Comparison of ENCODE assay signal across 26 cellular contexts in genomic region chr10:65900271-65900670, GRCh38.
A peak's percentile ranks its signal among the peaks of the same experiment; 100 is the strongest.
DNase-seq lines count a peak whose midpoint lies in the region; ATAC-seq, FAIRE-seq and TF ChIP-seq lines count a peak whose summit lies in the region.
"Had no signal": no experiment of that assay in that cellular context is flagged by ENCODE, and none has a peak within 500 bp of the region (broad histone marks: within the 10 kb centered on the region; RNA-seq: fewer than 3 reads in every experiment).

No MANE protein-coding gene starts in this region.

- TF ChIP-seq CTCF in body of pancreas (IDR thresholded peaks at IDR 0.05), result no peak

- H3K4me3 ChIP-seq in Karpas-422 (ENCODE audit: low read length), result peak overlapping the region; percentile 28; the same call in 1 of the 2 replicates
- no peak overlapping the region for H3K4me3 ChIP-seq in body of pancreas
- H3K4me3 ChIP-seq: A549; BLaER1 treated with 17β-estradiol and CSF1 and Interleukin-3, amounts not matched to agents 10 nM and 100 nM; GM23248 had no signal

- no peaks in the 10 kb centered on the region for H3K4me1 Mint-ChIP-seq in activated T-helper 2 cell treated with anti-CD3 and anti-CD28 coated beads, Interferon-gamma antibody, Interleukin-2, Interleukin-4, amounts not matched to agents 10 μg/mL and 5 μg/mL and 100 μg/mL, durations not matched to agents 14 hours and 24 hours and 36 hours (ENCODE audit: low read depth)
- H3K4me1 Mint-ChIP-seq: CD14-positive monocyte; CD8-positive, alpha-beta memory T cell had no signal

- H2AFZ ChIP-seq in Karpas-422 (ENCODE audit: low read length), result no peak overlapping the region
- H2AFZ ChIP-seq: GM23248 had no signal

- TF ChIP-seq POLR2A in GM12891 (IDR thresholded peaks at IDR 0.05; ENCODE audit: low read depth, low read length) (no peak), body of pancreas (IDR thresholded peaks at IDR 0.05) (no peak)

- H3K36me3 ChIP-seq in Karpas-422 (ENCODE audit: insufficient read depth, low read length), result peaks cover 10% of the 10 kb centered on the region; the same call in 1 of the 2 replicates
- H3K36me3 ChIP-seq in body of pancreas (replicated peaks in 1 of 2; ENCODE audit: insufficient read depth in 1 of 2, low read depth in 2 of 2), result no peaks in the 10 kb centered on the region
- H3K36me3 ChIP-seq: BE2C; BLaER1 treated with 17β-estradiol and CSF1 and Interleukin-3, amounts not matched to agents 10 nM and 100 nM had no signal

- no peaks in the 10 kb centered on the region for H3K9me3 ChIP-seq in Karpas-422 (ENCODE audit: low read length)
- H3K9me3 ChIP-seq in body of pancreas, result no peaks in the 10 kb centered on the region
- H3K9me3 ChIP-seq: A549; BE2C; BLaER1 treated with 17β-estradiol and CSF1 and Interleukin-3, amounts not matched to agents 10 nM and 100 nM had no signal

- peaks cover 97% of the 10 kb centered on the region for H3K4me1 ChIP-seq in Karpas-422 (ENCODE audit: low read length)
- peaks cover 4% of the 10 kb centered on the region for H3K4me1 ChIP-seq in body of pancreas
- H3K4me1 ChIP-seq: A549, BE2C had no signal

- H3K27ac Mint-ChIP-seq in activated T-helper 2 cell treated with anti-CD3 and anti-CD28 coated beads, Interferon-gamma antibody, Interleukin-2, Interleukin-4, amounts not matched to agents 10 μg/mL and 5 μg/mL and 100 μg/mL, durations not matched to agents 14 hours and 24 hours and 36 hours, result no peak overlapping the region
- H3K27ac Mint-ChIP-seq: CD14-positive monocyte; CD4-positive, alpha-beta T cell; CD8-positive, alpha-beta memory T cell had no signal

- ATAC-seq in body of pancreas, result no peak
- ATAC-seq: A549 had no signal

- peak overlapping the region; percentile 70 for H3K4me2 ChIP-seq in Karpas-422 (ENCODE audit: low read depth, low read length, poor library complexity, severe bottlenecking)
- H3K4me2 ChIP-seq: A549; BLaER1 treated with 17β-estradiol and CSF1 and Interleukin-3, amounts not matched to agents 10 nM and 100 nM had no signal

- H3K79me2 ChIP-seq in Karpas-422 (ENCODE audit: low read length), result no peaks in the 10 kb centered on the region

- peak overlapping the region; percentile 100 for H3K27ac ChIP-seq in Karpas-422 (ENCODE audit: low read length)
- no peak overlapping the region for H3K27ac ChIP-seq in body of pancreas
- H3K27ac ChIP-seq: A549; BLaER1 treated with 17β-estradiol and CSF1 and Interleukin-3, amounts not matched to agents 10 nM and 100 nM; GM23248 had no signal

- H3K27me3 ChIP-seq in Karpas-422 (ENCODE audit: low read length), result no peaks in the 10 kb centered on the region
- H3K27me3 ChIP-seq in body of pancreas, result no peaks in the 10 kb centered on the region
- H3K27me3 ChIP-seq: BE2C; BLaER1 treated with 17β-estradiol and CSF1 and Interleukin-3, amounts not matched to agents 10 nM and 100 nM had no signal

- no peaks in the 10 kb centered on the region for H3K36me3 Mint-ChIP-seq in activated T-helper 2 cell treated with anti-CD3 and anti-CD28 coated beads, Interferon-gamma antibody, Interleukin-2, Interleukin-4, amounts not matched to agents 10 μg/mL and 5 μg/mL and 100 μg/mL, durations not matched to agents 14 hours and 24 hours and 36 hours (ENCODE audit: low read depth)
- H3K36me3 Mint-ChIP-seq: CD14-positive monocyte; CD8-positive, alpha-beta memory T cell had no signal

- 79 to 92% methylated on average over 7 of the region's 7 CpGs for WGBS in body of pancreas, 2 donors

- peaks cover 3% of the 10 kb centered on the region for H3K9me3 Mint-ChIP-seq in activated T-helper 2 cell treated with anti-CD3 and anti-CD28 coated beads, Interferon-gamma antibody, Interleukin-2, Interleukin-4, amounts not matched to agents 10 μg/mL and 5 μg/mL and 100 μg/mL, durations not matched to agents 14 hours and 24 hours and 36 hours
- H3K9me3 Mint-ChIP-seq: CD4-positive, alpha-beta T cell had no signal

- no peaks in the 10 kb centered on the region for H3K27me3 Mint-ChIP-seq in activated T-helper 2 cell treated with anti-CD3 and anti-CD28 coated beads, Interferon-gamma antibody, Interleukin-2, Interleukin-4, amounts not matched to agents 10 μg/mL and 5 μg/mL and 100 μg/mL, durations not matched to agents 14 hours and 24 hours and 36 hours (ENCODE audit: low read depth)
- H3K27me3 Mint-ChIP-seq: CD4-positive, alpha-beta T cell; CD8-positive, alpha-beta memory T cell had no signal

- intact Hi-C loops in body of pancreas (cut with DNase I), result no loop called here
- intact Hi-C loops in activated T-helper 2 cell treated with anti-CD3 and anti-CD28 coated beads, Interferon-gamma antibody, Interleukin-2, Interleukin-4, amounts not matched to agents 10 μg/mL and 5 μg/mL and 100 μg/mL, durations not matched to agents 14 hours and 24 hours and 36 hours (cut with micrococcal nuclease), result no loop called here

- no peak overlapping the region for H3K4me3 Mint-ChIP-seq in activated T-helper 2 cell treated with anti-CD3 and anti-CD28 coated beads, Interferon-gamma antibody, Interleukin-2, Interleukin-4, amounts not matched to agents 10 μg/mL and 5 μg/mL and 100 μg/mL, durations not matched to agents 14 hours and 24 hours and 36 hours (ENCODE audit: low read depth)
- H3K4me3 Mint-ChIP-seq: CD14-positive monocyte; CD4-positive, alpha-beta T cell; CD8-positive, alpha-beta memory T cell had no signal

- DNase-seq in GM12891 (ENCODE audit: insufficient read length, low spot score) (no peak), Karpas-422 (peak; percentile 92), SK-N-DZ (ENCODE audit: low spot score) (peak; percentile 43), body of pancreas (no peak), NAMALWA (ENCODE audit: low spot score) (no peak)
- DNase-seq in activated T-helper 2 cell treated with anti-CD3 and anti-CD28 coated beads, Interferon-gamma antibody, Interleukin-2, Interleukin-4, amounts not matched to agents 10 μg/mL and 5 μg/mL and 100 μg/mL, durations not matched to agents 14 hours and 24 hours and 36 hours (ENCODE audit: low spot score), result no peak
- DNase-seq: 8988T; ACHN; AML-193; BE2C; CD4-positive, alpha-beta T cell; CD8-positive, alpha-beta memory T cell; DMS 273 treated with DMSO at 0.1 percent for 48 hours; DMS79; EL; GDM1; GM23248; H7; HCEC 1CT had no signal

- no peaks in the 10 kb centered on the region for H4K20me1 ChIP-seq in Karpas-422 (ENCODE audit: insufficient read depth, low read depth, low read length)
- H4K20me1 ChIP-seq: BLaER1 treated with 17β-estradiol and CSF1 and Interleukin-3, amounts not matched to agents 10 nM and 100 nM had no signal

- peak; percentile 9 for FAIRE-seq in GM12891 (lab: Jason Lieb, UNC)
- FAIRE-seq: A549, D721Med, GM12892, GM19239, H1 had no signal

- H3K9me2 ChIP-seq in Karpas-422 (replicated peaks; ENCODE audit: insufficient read depth, low read length), result no peaks in the 10 kb centered on the region

- peak overlapping the region; percentile 59 for H3K9ac ChIP-seq in Karpas-422 (ENCODE audit: low read length)
- H3K9ac ChIP-seq: BLaER1 treated with 17β-estradiol and CSF1 and Interleukin-3, amounts not matched to agents 10 nM and 100 nM; GM23248 had no signal

TF ChIP-seq in GM12891, 5 proteins besides CTCF, POLR2A, EP300 and RAD21:
- no peak for TF ChIP-seq SPI1 (IDR thresholded peaks at IDR 0.05; ENCODE audit: low read depth, low read length)

Comparison
In these comparisons a context has a peak if more than half of its experiments do, and no peak if none do; other contexts are left out.
1. DNase-seq: peak in Karpas-422 (single experiment) and SK-N-DZ (single experiment); none in GM12891 (single experiment), body of pancreas (0 of 4), NAMALWA (single experiment) and activated T-helper 2 cell treated with anti-CD3 and anti-CD28 coated beads, Interferon-gamma antibody, Interleukin-2, Interleukin-4, amounts not matched to agents 10 μg/mL and 5 μg/mL and 100 μg/mL, durations not matched to agents 14 hours and 24 hours and 36 hours (single experiment).